1 cellular context compared by ENCODE assay signal in the genomic region with DNA sequence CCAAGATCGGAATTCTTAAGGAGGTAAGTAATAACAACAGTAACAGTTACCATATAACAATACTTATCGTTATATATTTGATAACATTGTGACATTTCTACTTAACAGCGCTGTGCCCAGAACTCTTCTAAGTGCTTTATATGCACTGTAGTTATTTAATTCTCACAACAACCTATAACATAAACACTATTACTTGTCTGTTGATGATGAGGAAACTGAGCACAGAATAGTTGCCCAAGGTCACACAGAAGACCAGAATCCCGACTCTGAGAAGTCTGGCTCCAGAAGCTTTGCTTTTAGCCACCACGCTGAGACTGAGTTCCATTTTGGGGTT.
TF ChIP-seq lines count a peak whose summit lies in the region.

No MANE protein-coding gene starts in this region.

TF ChIP-seq in K562, 482 proteins besides CTCF, POLR2A, EP300 and RAD21:
- TF ChIP-seq, protein P1, sequence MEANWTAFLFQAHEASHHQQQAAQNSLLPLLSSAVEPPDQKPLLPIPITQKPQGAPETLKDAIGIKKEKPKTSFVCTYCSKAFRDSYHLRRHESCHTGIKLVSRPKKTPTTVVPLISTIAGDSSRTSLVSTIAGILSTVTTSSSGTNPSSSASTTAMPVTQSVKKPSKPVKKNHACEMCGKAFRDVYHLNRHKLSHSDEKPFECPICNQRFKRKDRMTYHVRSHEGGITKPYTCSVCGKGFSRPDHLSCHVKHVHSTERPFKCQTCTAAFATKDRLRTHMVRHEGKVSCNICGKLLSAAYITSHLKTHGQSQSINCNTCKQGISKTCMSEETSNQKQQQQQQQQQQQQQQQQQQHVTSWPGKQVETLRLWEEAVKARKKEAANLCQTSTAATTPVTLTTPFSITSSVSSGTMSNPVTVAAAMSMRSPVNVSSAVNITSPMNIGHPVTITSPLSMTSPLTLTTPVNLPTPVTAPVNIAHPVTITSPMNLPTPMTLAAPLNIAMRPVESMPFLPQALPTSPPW (CRISPR knock-in tag; IDR thresholded peaks at IDR 0.05) = no peak
- TF ChIP-seq U2AF2 (optimal IDR thresholded peaks at IDR 0.05; ENCODE audit: low read depth, low read length) (no peak), MCM7 (IDR thresholded peaks at IDR 0.05) (no peak), JUND (IDR thresholded peaks at IDR 0.05; ENCODE audit: borderline replicate concordance, low read depth, low read length) (no peak), JUND (tag; IDR thresholded peaks at IDR 0.05; ENCODE audit: borderline replicate concordance, low read depth, low read length) (0 out of 3 replicates have a peak, but pooled peaks have one; percentile 7), RUNX1 (IDR thresholded peaks at IDR 0.05; ENCODE audit: low read depth) (no peak), FOSL1 (tag; conservative IDR thresholded peaks at IDR 0.05) (peak; percentile 16; the same call in 1 of the 2 replicates), ZNF75A (CRISPR knock-in tag; IDR thresholded peaks at IDR 0.05) (no peak), KLF13 (tag; IDR thresholded peaks at IDR 0.05; ENCODE audit: borderline replicate concordance, low read depth) (no peak), ILF3 (IDR thresholded peaks at IDR 0.05; ENCODE audit: borderline replicate concordance) (no peak), TSC22D4 (tag; IDR thresholded peaks at IDR 0.05) (no peak), CEBPB (tag; IDR thresholded peaks at IDR 0.05) (0 out of 2 replicates have a peak, but pooled peaks have one; percentile 11), BRD9 (IDR thresholded peaks at IDR 0.05; ENCODE audit: low read depth, partially characterized antibody) (no peak), MAFK (IDR thresholded peaks at IDR 0.05; ENCODE audit: low read length) (0 out of 2 replicates have a peak, but pooled peaks have one; percentile 4), PHB2 (IDR thresholded peaks at IDR 0.05; ENCODE audit: low read depth) (no peak), POLR2H (tag; IDR thresholded peaks at IDR 0.05; ENCODE audit: low read depth) (no peak), HNRNPLL (IDR thresholded peaks at IDR 0.05; ENCODE audit: low read depth, low read length, poor library complexity, severe bottlenecking) (no peak), U2AF1 (optimal IDR thresholded peaks at IDR 0.05; ENCODE audit: low read depth, low read length) (no peak), TEAD1 (CRISPR knock-in tag; IDR thresholded peaks at IDR 0.05) (no peak), TRIM24 (IDR thresholded peaks at IDR 0.05) (no peak)
- TF ChIP-seq, protein P2, sequence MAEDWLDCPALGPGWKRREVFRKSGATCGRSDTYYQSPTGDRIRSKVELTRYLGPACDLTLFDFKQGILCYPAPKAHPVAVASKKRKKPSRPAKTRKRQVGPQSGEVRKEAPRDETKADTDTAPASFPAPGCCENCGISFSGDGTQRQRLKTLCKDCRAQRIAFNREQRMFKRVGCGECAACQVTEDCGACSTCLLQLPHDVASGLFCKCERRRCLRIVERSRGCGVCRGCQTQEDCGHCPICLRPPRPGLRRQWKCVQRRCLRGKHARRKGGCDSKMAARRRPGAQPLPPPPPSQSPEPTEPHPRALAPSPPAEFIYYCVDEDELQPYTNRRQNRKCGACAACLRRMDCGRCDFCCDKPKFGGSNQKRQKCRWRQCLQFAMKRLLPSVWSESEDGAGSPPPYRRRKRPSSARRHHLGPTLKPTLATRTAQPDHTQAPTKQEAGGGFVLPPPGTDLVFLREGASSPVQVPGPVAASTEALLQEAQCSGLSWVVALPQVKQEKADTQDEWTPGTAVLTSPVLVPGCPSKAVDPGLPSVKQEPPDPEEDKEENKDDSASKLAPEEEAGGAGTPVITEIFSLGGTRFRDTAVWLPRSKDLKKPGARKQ (CRISPR knock-in tag; IDR thresholded peaks at IDR 0.05) = no peak
- TF ChIP-seq, protein P3, sequence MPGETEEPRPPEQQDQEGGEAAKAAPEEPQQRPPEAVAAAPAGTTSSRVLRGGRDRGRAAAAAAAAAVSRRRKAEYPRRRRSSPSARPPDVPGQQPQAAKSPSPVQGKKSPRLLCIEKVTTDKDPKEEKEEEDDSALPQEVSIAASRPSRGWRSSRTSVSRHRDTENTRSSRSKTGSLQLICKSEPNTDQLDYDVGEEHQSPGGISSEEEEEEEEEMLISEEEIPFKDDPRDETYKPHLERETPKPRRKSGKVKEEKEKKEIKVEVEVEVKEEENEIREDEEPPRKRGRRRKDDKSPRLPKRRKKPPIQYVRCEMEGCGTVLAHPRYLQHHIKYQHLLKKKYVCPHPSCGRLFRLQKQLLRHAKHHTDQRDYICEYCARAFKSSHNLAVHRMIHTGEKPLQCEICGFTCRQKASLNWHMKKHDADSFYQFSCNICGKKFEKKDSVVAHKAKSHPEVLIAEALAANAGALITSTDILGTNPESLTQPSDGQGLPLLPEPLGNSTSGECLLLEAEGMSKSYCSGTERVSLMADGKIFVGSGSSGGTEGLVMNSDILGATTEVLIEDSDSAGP (CRISPR knock-in tag; IDR thresholded peaks at IDR 0.05) = no peak
- TF ChIP-seq, protein P4, sequence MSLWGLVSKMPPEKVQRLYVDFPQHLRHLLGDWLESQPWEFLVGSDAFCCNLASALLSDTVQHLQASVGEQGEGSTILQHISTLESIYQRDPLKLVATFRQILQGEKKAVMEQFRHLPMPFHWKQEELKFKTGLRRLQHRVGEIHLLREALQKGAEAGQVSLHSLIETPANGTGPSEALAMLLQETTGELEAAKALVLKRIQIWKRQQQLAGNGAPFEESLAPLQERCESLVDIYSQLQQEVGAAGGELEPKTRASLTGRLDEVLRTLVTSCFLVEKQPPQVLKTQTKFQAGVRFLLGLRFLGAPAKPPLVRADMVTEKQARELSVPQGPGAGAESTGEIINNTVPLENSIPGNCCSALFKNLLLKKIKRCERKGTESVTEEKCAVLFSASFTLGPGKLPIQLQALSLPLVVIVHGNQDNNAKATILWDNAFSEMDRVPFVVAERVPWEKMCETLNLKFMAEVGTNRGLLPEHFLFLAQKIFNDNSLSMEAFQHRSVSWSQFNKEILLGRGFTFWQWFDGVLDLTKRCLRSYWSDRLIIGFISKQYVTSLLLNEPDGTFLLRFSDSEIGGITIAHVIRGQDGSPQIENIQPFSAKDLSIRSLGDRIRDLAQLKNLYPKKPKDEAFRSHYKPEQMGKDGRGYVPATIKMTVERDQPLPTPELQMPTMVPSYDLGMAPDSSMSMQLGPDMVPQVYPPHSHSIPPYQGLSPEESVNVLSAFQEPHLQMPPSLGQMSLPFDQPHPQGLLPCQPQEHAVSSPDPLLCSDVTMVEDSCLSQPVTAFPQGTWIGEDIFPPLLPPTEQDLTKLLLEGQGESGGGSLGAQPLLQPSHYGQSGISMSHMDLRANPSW (CRISPR knock-in tag; IDR thresholded peaks at IDR 0.05) = no peak
- TF ChIP-seq, protein P5, sequence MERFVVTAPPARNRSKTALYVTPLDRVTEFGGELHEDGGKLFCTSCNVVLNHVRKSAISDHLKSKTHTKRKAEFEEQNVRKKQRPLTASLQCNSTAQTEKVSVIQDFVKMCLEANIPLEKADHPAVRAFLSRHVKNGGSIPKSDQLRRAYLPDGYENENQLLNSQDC (CRISPR knock-in tag; IDR thresholded peaks at IDR 0.05) = no peak
- TF ChIP-seq, protein P6, sequence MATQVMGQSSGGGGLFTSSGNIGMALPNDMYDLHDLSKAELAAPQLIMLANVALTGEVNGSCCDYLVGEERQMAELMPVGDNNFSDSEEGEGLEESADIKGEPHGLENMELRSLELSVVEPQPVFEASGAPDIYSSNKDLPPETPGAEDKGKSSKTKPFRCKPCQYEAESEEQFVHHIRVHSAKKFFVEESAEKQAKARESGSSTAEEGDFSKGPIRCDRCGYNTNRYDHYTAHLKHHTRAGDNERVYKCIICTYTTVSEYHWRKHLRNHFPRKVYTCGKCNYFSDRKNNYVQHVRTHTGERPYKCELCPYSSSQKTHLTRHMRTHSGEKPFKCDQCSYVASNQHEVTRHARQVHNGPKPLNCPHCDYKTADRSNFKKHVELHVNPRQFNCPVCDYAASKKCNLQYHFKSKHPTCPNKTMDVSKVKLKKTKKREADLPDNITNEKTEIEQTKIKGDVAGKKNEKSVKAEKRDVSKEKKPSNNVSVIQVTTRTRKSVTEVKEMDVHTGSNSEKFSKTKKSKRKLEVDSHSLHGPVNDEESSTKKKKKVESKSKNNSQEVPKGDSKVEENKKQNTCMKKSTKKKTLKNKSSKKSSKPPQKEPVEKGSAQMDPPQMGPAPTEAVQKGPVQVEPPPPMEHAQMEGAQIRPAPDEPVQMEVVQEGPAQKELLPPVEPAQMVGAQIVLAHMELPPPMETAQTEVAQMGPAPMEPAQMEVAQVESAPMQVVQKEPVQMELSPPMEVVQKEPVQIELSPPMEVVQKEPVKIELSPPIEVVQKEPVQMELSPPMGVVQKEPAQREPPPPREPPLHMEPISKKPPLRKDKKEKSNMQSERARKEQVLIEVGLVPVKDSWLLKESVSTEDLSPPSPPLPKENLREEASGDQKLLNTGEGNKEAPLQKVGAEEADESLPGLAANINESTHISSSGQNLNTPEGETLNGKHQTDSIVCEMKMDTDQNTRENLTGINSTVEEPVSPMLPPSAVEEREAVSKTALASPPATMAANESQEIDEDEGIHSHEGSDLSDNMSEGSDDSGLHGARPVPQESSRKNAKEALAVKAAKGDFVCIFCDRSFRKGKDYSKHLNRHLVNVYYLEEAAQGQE (CRISPR knock-in tag; IDR thresholded peaks at IDR 0.05; ENCODE audit: low read depth) = no peak
- TF ChIP-seq, protein P7, sequence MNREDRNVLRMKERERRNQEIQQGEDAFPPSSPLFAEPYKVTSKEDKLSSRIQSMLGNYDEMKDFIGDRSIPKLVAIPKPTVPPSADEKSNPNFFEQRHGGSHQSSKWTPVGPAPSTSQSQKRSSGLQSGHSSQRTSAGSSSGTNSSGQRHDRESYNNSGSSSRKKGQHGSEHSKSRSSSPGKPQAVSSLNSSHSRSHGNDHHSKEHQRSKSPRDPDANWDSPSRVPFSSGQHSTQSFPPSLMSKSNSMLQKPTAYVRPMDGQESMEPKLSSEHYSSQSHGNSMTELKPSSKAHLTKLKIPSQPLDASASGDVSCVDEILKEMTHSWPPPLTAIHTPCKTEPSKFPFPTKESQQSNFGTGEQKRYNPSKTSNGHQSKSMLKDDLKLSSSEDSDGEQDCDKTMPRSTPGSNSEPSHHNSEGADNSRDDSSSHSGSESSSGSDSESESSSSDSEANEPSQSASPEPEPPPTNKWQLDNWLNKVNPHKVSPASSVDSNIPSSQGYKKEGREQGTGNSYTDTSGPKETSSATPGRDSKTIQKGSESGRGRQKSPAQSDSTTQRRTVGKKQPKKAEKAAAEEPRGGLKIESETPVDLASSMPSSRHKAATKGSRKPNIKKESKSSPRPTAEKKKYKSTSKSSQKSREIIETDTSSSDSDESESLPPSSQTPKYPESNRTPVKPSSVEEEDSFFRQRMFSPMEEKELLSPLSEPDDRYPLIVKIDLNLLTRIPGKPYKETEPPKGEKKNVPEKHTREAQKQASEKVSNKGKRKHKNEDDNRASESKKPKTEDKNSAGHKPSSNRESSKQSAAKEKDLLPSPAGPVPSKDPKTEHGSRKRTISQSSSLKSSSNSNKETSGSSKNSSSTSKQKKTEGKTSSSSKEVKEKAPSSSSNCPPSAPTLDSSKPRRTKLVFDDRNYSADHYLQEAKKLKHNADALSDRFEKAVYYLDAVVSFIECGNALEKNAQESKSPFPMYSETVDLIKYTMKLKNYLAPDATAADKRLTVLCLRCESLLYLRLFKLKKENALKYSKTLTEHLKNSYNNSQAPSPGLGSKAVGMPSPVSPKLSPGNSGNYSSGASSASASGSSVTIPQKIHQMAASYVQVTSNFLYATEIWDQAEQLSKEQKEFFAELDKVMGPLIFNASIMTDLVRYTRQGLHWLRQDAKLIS (CRISPR knock-in tag; IDR thresholded peaks at IDR 0.05) = peak; percentile 13; the same call in 1 of the 2 replicates
- TF ChIP-seq, protein P8, sequence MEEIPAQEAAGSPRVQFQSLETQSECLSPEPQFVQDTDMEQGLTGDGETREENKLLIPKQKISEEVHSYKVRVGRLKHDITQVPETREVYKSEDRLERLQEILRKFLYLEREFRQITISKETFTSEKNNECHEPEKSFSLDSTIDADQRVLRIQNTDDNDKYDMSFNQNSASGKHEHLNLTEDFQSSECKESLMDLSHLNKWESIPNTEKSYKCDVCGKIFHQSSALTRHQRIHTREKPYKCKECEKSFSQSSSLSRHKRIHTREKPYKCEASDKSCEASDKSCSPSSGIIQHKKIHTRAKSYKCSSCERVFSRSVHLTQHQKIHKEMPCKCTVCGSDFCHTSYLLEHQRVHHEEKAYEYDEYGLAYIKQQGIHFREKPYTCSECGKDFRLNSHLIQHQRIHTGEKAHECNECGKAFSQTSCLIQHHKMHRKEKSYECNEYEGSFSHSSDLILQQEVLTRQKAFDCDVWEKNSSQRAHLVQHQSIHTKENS (CRISPR knock-in tag; IDR thresholded peaks at IDR 0.05) = no peak
